2 cellular contexts compared by ENCODE assay signal in the genomic region with DNA sequence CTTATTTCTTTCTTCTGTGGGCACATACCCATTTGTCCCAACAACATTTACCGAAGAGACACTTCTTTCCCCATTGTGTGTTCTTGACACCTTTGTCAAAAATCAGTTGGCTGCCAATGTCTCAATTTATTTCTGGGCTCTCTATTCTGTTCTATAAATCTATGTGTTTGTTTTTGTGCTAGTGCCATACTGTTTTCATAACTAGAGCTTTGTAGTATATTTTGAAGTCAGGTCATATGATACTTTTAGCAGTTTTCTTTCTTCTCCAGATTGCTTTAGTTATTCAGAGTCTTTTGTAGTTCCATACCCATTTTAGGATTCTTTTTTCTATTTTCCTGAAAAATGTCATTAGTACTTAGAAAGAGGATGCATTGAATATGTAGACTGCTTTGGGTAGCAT.
"Had no signal": no experiment of that assay in that cellular context is flagged by ENCODE, and none has a peak within 500 bp of the region (broad histone marks: within the 10 kb centered on the region; RNA-seq: fewer than 3 reads in every experiment).

No MANE protein-coding gene starts in this region.

- DNase-seq: GDM1 had no signal

- H3K4me3 ChIP-seq: GM12878 had no signal
